Comparison of ENCODE assay signal across 17 cellular contexts in genomic region chr3:14685204-14685603, GRCh38. TPM values are rescaled to one million over a fixed set of nuclear protein-coding genes. Genes with fewer than 3 reads are reported as not detected.
DNase-seq lines count a peak whose midpoint lies in the region; ATAC-seq and TF ChIP-seq lines count a peak whose summit lies in the region.
"Had no signal": no experiment of that assay in that cellular context is flagged by ENCODE, and none has a peak within 500 bp of the region (broad histone marks: within the 10 kb centered on the region; RNA-seq: fewer than 3 reads in every experiment).

No MANE protein-coding gene starts in this region.

- H3K36me3 ChIP-seq in HEK293 (ENCODE audit: control insufficient read depth in 2 of 2, insufficient read depth in 1 of 2, low read length in 2 of 2), result peaks cover 0 to 6% of the 10 kb centered on the region in 2 experiments; a peak in 1 of 3 replicates

- H3K27me3 Mint-ChIP-seq in T-helper 17 cell (peaks cover 42% of the 10 kb centered on the region), nephron (ENCODE audit: low read depth) (no peaks in the 10 kb centered on the region)
- H3K27me3 Mint-ChIP-seq in activated CD4-positive, alpha-beta T cell treated with anti-CD3 and anti-CD28 coated beads, Interleukin-2, amount 10 ng/mL, durations not matched to agents 24 days and 14 days, result no peaks in the 10 kb centered on the region
- H3K27me3 Mint-ChIP-seq: CD4-positive, alpha-beta memory T cell had no signal

- H3K27ac ChIP-seq in HEK293 (ENCODE audit: extremely low read depth, low read depth, low read length), result no peak overlapping the region

- peaks cover 4% of the 10 kb centered on the region for H3K9me3 Mint-ChIP-seq in nephron
- H3K9me3 Mint-ChIP-seq in activated CD4-positive, alpha-beta T cell treated with anti-CD3 and anti-CD28 coated beads, Interleukin-2, amount 10 ng/mL, durations not matched to agents 24 days and 14 days, result no peaks in the 10 kb centered on the region

- CTCF ChIA-PET in HEK293 (lab: Yijun Ruan, JAX), result no interaction called here

- H3K4me3 Mint-ChIP-seq in T-helper 17 cell, result no peak overlapping the region
- no peak overlapping the region for H3K4me3 Mint-ChIP-seq in nephron
- H3K4me3 Mint-ChIP-seq in activated CD4-positive, alpha-beta T cell treated with anti-CD3 and anti-CD28 coated beads, Interleukin-2, amount 10 ng/mL, durations not matched to agents 24 days and 14 days, result no peak overlapping the region
- H3K4me3 Mint-ChIP-seq: CD4-positive, alpha-beta memory T cell had no signal

- POLR2A ChIA-PET in HEK293 (lab: Yijun Ruan, JAX), result no interaction called here

- H3K27ac Mint-ChIP-seq in T-helper 17 cell (peak overlapping the region; percentile 29), nephron (peak overlapping the region in 2 of 3 experiments; percentile 14 to 21)
- H3K27ac Mint-ChIP-seq in activated CD4-positive, alpha-beta T cell treated with anti-CD3 and anti-CD28 coated beads, Interleukin-2, amount 10 ng/mL, durations not matched to agents 24 days and 14 days, result no peak overlapping the region

- DNase-seq in NOMO-1 (lab: John Stamatoyannopoulos, UW; ENCODE audit: unreplicated experiment in 2 of 2) (peak; percentile 43 to 73), T-helper 17 cell (no peak), NCI-H446 (lab: John Stamatoyannopoulos, UW) (no peak)
- no peak for DNase-seq in activated CD4-positive, alpha-beta T cell treated with anti-CD3 and anti-CD28 coated beads, Interleukin-2, amount 10 ng/mL, durations not matched to agents 24 days and 14 days
- DNase-seq: CD4-positive, alpha-beta memory T cell; DMS79 treated with DMSO at 0.1 percent for 48 hours; GDM1; KG1; NCI-H1417; NCI-H2029; NCI-H526; SHP77 treated with DMSO at 0.1 percent for 48 hours had no signal

- no peak for TF ChIP-seq CTCF in HEK293 (tag by site-specific recombination; IDR thresholded peaks at IDR 0.05)
- no peak for TF ChIP-seq CTCF in nephron (IDR thresholded peaks at IDR 0.05; ENCODE audit: unreplicated experiment in 3 of 3)

- H3K4me1 ChIP-seq in HEK293 (ENCODE audit: control insufficient read depth, insufficient read depth, low read length), result no peaks in the 10 kb centered on the region

- no peak overlapping the region for H3K4me3 ChIP-seq in HEK293 (ENCODE audit: low read depth, low read length)

- H3K36me3 Mint-ChIP-seq in T-helper 17 cell (ENCODE audit: low read depth), result no peaks in the 10 kb centered on the region
- no peaks in the 10 kb centered on the region for H3K36me3 Mint-ChIP-seq in nephron (ENCODE audit: low read depth)
- H3K36me3 Mint-ChIP-seq in activated CD4-positive, alpha-beta T cell treated with anti-CD3 and anti-CD28 coated beads, Interleukin-2, amount 10 ng/mL, durations not matched to agents 24 days and 14 days (ENCODE audit: low read depth), result peaks cover under 1% of the 10 kb centered on the region

- intact Hi-C loops in activated CD4-positive, alpha-beta T cell treated with anti-CD3 and anti-CD28 coated beads, Interleukin-2, amount 10 ng/mL, durations not matched to agents 24 days and 14 days (cut with micrococcal nuclease), result no loop called here

- H3K4me1 Mint-ChIP-seq in T-helper 17 cell (peaks cover 6% of the 10 kb centered on the region), nephron (peaks cover 8% of the 10 kb centered on the region)
- H3K4me1 Mint-ChIP-seq in activated CD4-positive, alpha-beta T cell treated with anti-CD3 and anti-CD28 coated beads, Interleukin-2, amount 10 ng/mL, durations not matched to agents 24 days and 14 days, result peaks cover 2% of the 10 kb centered on the region
- H3K4me1 Mint-ChIP-seq: CD4-positive, alpha-beta memory T cell had no signal

- ATAC-seq in T-helper 17 cell, result no peak
- ATAC-seq in GM21619 (IDR thresholded peaks at IDR 0.05; ENCODE audit: unreplicated experiment), result no peak

- H3K9me3 ChIP-seq in HEK293 (ENCODE audit: control insufficient read depth, insufficient read depth, low read depth, low read length), result no peaks in the 10 kb centered on the region
- H3K9me3 ChIP-seq in T-helper 17 cell (ENCODE audit: control insufficient read depth, low read length, poor library complexity, severe bottlenecking), result no peaks in the 10 kb centered on the region

TF ChIP-seq in HEK293, 187 proteins besides CTCF, POLR2A, EP300 and RAD21:
- TF ChIP-seq YY2 (tag by site-specific recombination; IDR thresholded peaks at IDR 0.05) (no peak), ZNF596 (tag by site-specific recombination; IDR thresholded peaks at IDR 0.05) (peak; percentile 62; the same call in 1 of the 2 replicates)

RNA-seq across cellular contexts. Expression of gene C3orf20, which starts 10.3 kb away (rescaled TPM):
- under 1 TPM; 0.12 to 0.42 TPM for total RNA-seq in T-helper 17 cell
- 0.19 and 0.28 TPM in 2 replicates for total RNA-seq in activated CD4-positive, alpha-beta T cell treated with anti-CD3 and anti-CD28 coated beads, Interleukin-2, amount 10 ng/mL, durations not matched to agents 24 days and 14 days
- total RNA-seq: H4, MCF 10A had no signal

RNA-seq across cellular contexts. Expression of gene CCDC174, which starts 33.6 kb away (rescaled TPM):
- total RNA-seq in T-helper 17 cell, result 10 to 100 TPM; 26.9 to 55.9 TPM
- 16.0 and 16.8 TPM in 2 replicates for total RNA-seq in activated CD4-positive, alpha-beta T cell treated with anti-CD3 and anti-CD28 coated beads, Interleukin-2, amount 10 ng/mL, durations not matched to agents 24 days and 14 days

Comparison
In these comparisons a context has a peak if more than half of its experiments do, and no peak if none do; other contexts are left out.
1. DNase-seq: peak in NOMO-1 (2 of 2); none in T-helper 17 cell (0 of 3), NCI-H446 (0 of 2) and activated CD4-positive, alpha-beta T cell treated with anti-CD3 and anti-CD28 coated beads, Interleukin-2, amount 10 ng/mL, durations not matched to agents 24 days and 14 days (single experiment).